1 cellular context compared by ENCODE assay signal in the genomic region with DNA sequence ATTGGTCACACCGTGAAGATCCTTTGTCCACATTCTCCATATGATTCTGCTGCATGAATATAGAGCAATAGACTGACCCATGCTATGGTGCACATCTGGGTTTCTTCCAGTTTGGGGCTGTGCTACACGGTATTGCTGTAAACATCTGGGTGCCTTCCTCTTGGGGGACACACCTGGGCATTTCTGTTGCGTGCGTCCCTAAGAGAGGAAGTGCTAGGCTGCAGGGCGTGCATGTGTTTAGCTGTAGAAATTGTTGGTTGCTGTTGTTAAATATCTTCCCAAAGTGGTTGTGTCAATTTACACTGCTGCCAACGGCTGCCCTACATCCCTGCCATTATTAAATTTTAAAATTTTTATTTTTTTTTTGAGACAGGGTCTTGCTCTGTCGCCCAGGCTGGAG.
TF ChIP-seq lines count a peak whose summit lies in the region.

No MANE protein-coding gene starts in this region.

TF ChIP-seq in WTC11, 78 proteins besides CTCF, POLR2A, EP300 and RAD21 (continued from another document):
- TF ChIP-seq, protein P1, sequence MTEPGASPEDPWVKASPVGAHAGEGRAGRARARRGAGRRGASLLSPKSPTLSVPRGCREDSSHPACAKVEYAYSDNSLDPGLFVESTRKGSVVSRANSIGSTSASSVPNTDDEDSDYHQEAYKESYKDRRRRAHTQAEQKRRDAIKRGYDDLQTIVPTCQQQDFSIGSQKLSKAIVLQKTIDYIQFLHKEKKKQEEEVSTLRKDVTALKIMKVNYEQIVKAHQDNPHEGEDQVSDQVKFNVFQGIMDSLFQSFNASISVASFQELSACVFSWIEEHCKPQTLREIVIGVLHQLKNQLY (CRISPR knock-in tag; IDR thresholded peaks at IDR 0.05) = no peak
- TF ChIP-seq CBFB (CRISPR knock-in tag; IDR thresholded peaks at IDR 0.05; ENCODE audit: low read depth) = no peak
- TF ChIP-seq, protein P2, sequence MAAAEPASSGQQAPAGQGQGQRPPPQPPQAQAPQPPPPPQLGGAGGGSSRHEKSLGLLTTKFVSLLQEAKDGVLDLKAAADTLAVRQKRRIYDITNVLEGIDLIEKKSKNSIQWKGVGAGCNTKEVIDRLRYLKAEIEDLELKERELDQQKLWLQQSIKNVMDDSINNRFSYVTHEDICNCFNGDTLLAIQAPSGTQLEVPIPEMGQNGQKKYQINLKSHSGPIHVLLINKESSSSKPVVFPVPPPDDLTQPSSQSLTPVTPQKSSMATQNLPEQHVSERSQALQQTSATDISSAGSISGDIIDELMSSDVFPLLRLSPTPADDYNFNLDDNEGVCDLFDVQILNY (CRISPR knock-in tag; IDR thresholded peaks at IDR 0.05) = no peak
- no peak for TF ChIP-seq ESRRA (CRISPR knock-in tag; IDR thresholded peaks at IDR 0.05; ENCODE audit: borderline replicate concordance)
- TF ChIP-seq, protein P3, sequence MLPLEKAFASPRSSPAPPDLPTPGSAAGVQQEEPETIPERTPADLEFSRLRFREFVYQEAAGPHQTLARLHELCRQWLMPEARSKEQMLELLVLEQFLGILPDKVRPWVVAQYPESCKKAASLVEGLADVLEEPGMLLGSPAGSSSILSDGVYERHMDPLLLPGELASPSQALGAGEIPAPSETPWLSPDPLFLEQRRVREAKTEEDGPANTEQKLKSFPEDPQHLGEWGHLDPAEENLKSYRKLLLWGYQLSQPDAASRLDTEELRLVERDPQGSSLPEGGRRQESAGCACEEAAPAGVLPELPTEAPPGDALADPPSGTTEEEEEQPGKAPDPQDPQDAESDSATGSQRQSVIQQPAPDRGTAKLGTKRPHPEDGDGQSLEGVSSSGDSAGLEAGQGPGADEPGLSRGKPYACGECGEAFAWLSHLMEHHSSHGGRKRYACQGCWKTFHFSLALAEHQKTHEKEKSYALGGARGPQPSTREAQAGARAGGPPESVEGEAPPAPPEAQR (CRISPR knock-in tag; IDR thresholded peaks at IDR 0.05) = no peak
